In the genomic region with DNA sequence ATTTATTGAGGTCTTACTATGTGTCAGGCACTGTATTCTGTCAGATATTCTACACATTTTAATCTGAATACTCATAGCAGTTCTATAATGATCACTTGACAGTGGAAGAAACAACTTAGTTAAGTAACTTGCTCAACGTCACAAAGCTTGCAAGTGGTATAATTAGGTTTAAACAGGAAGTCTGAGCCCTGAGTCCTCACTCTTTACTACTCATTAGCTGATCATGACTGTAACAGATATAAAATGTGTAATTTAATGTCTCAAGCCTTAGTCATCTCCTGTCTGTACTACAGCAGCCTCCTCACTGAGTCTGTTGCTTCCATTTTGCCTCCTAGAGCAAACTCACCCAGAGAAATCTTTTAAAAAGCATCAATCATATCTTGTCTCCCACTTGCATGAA, we compare ENCODE assay signal across 12 cellular contexts. TPM values are rescaled to one million over a fixed set of nuclear protein-coding genes. Genes with fewer than 3 reads are reported as not detected.
DNase-seq lines count a peak whose midpoint lies in the region; ATAC-seq and TF ChIP-seq lines count a peak whose summit lies in the region.
"Had no signal": no experiment of that assay in that cellular context is flagged by ENCODE, and none has a peak within 500 bp of the region (broad histone marks: within the 10 kb centered on the region; RNA-seq: fewer than 3 reads in every experiment).

No MANE protein-coding gene starts in this region.

- H3K27me3 ChIP-seq in A673 (replicated peaks; ENCODE audit: insufficient read depth, low read depth, low read length, poor library complexity) = no peaks in the 10 kb centered on the region
- H3K27me3 ChIP-seq: tibial nerve had no signal

- H3K27ac ChIP-seq in A673 (ENCODE audit: low read depth, low read length, poor library complexity, severe bottlenecking) = no peak overlapping the region
- H3K27ac ChIP-seq: tibial nerve had no signal

- no peaks in the 10 kb centered on the region for H3K36me3 ChIP-seq in A673 (ENCODE audit: insufficient read depth, low read length, poor library complexity, severe bottlenecking)
- H3K36me3 ChIP-seq: tibial nerve had no signal

- H3K9me3 ChIP-seq in A673 (ENCODE audit: low read depth, low read length, poor library complexity, severe bottlenecking) = no peaks in the 10 kb centered on the region
- H3K9me3 ChIP-seq: mucosa of descending colon had no signal

- H3K4me3 ChIP-seq in A673 (ENCODE audit: low read depth, low read length, poor library complexity, severe bottlenecking) (no peak overlapping the region), fibroblast of pulmonary artery (replicated peaks; ENCODE audit: low read depth, low read length) (no peak overlapping the region)
- H3K4me3 ChIP-seq: mucosa of descending colon, tibial nerve had no signal

- no peak for TF ChIP-seq CTCF in A673 (conservative IDR thresholded peaks at IDR 0.05; ENCODE audit: low read depth, low read length)
- TF ChIP-seq CTCF in fibroblast of pulmonary artery (IDR thresholded peaks at IDR 0.05; ENCODE audit: low read length, missing control alignments) = no peak

- ATAC-seq in GM19035 (IDR thresholded peaks at IDR 0.05; ENCODE audit: unreplicated experiment) = no peak
- no peak for ATAC-seq in GM21423 (IDR thresholded peaks at IDR 0.05; ENCODE audit: unreplicated experiment)
- no peak for ATAC-seq in GM19351 (IDR thresholded peaks at IDR 0.05; ENCODE audit: unreplicated experiment)
- ATAC-seq: activated naive CD8-positive, alpha-beta T cell treated with anti-CD3 and anti-CD28 coated beads, Interleukin-2, amount 50 U/mL, for 24 hours; mucosa of descending colon had no signal

- POLR2A ChIA-PET in A673 (lab: Charles Lee; ENCODE audit: low non-redundant PET) = no interaction called here

- CTCF ChIA-PET in A673 (lab: Charles Lee) = no interaction called here

- intact Hi-C loops in A673 (cut with micrococcal nuclease; ENCODE audit: unreplicated experiment) = no loop called here

- peak; percentile 71 for DNase-seq in A673 (ENCODE audit: low spot score)
- DNase-seq in HPDE6-E6E7 (ENCODE audit: extremely low spot score) = peak; percentile 6
- peak; percentile 37 to 61 for DNase-seq in SW 1271 (lab: John Stamatoyannopoulos, UW)
- DNase-seq in fibroblast of pulmonary artery (ENCODE audit: low read depth) = peak; percentile 12
- DNase-seq in NCI-H524 (lab: John Stamatoyannopoulos, UW) = no peak
- DNase-seq: activated naive CD8-positive, alpha-beta T cell treated with anti-CD3 and anti-CD28 coated beads, Interleukin-2, amount 50 U/mL, for 24 hours; mucosa of descending colon had no signal

- no peaks in the 10 kb centered on the region for H3K4me1 ChIP-seq in A673 (ENCODE audit: insufficient read depth, low read length, poor library complexity, severe bottlenecking)
- H3K4me1 ChIP-seq: tibial nerve had no signal

- no TSS peak for BruUV-seq in A673 (replicated peaks; lab: Mats Ljungman, UMichigan)

RNA-seq across cellular contexts. Expression of a gene that starts 38.9 kb away (rescaled TPM):
- 0.88 and 1.2 TPM in 2 replicates for total RNA-seq in A673 (2021)
- total RNA-seq: dermis microvascular lymphatic vessel endothelial cell had no signal

Comparison
In these comparisons a context has a peak if more than half of its experiments do, and no peak if none do; other contexts are left out.
1. DNase-seq: peak in A673 (single experiment), HPDE6-E6E7 (single experiment), SW 1271 (2 of 2) and fibroblast of pulmonary artery (single experiment); none in NCI-H524 (0 of 2).